Comparison of ENCODE assay signal across 38 cellular contexts in genomic region chr10:120015064-120015463, GRCh38.
"Had no signal": no experiment of that assay in that cellular context is flagged by ENCODE, and none has a peak within 500 bp of the region (broad histone marks: within the 10 kb centered on the region; RNA-seq: fewer than 3 reads in every experiment).

No MANE protein-coding gene starts in this region.

- H3K36me3 ChIP-seq: adrenal gland, ascending aorta, brain microvascular endothelial cell, breast epithelium, cardiac muscle cell had no signal

- H3K27me3 ChIP-seq: adrenal gland, ascending aorta, brain microvascular endothelial cell, cardiac muscle cell had no signal

- H3K9me3 ChIP-seq: adrenal gland, ascending aorta, body of pancreas, breast epithelium had no signal

- H3K27ac Mint-ChIP-seq: activated naive CD4-positive, alpha-beta T cell treated with anti-CD3 and anti-CD28 coated beads for 36 hours; activated naive CD4-positive, alpha-beta T cell treated with anti-CD3 and anti-CD28 coated beads, Interleukin-2, amount 10 ng/mL, durations not matched to agents 7 days and 5 days; activated naive CD4-positive, alpha-beta T cell treated with anti-CD3 and anti-CD28 coated beads, Interleukin-2, amount 50 U/mL, for 24 hours; activated naive CD4-positive, alpha-beta T cell treated with anti-CD3 and anti-CD28 coated beads, Interleukin-2, amount 50 U/mL, for 72 hours; activated naive CD8-positive, alpha-beta T cell; activated naive CD8-positive, alpha-beta T cell treated with anti-CD3 and anti-CD28 coated beads for 36 hours; activated naive CD8-positive, alpha-beta T cell treated with anti-CD3 and anti-CD28 coated beads, Interleukin-2, amount 10 ng/mL, durations not matched to agents 7 days and 5 days; activated naive CD8-positive, alpha-beta T cell treated with anti-CD3 and anti-CD28 coated beads, Interleukin-2, amount 50 U/mL, for 24 hours; activated T-cell treated with anti-CD3 and anti-CD28 coated beads, Interleukin-2, amount 50 U/mL, for 24 hours; activated T-cell treated with anti-CD3 and anti-CD28 coated beads, Interleukin-2, amount 50 U/mL, for 72 hours; activated T-helper 1 cell treated with anti-CD3 and anti-CD28 coated beads, Interleukin-12 subunit alpha, Interleukin-12 subunit beta, Interleukin-2, Interleukin-4 antibody, amounts not matched to agents 30 ng/mL and 10 ng/mL and 1 ng/mL, durations not matched to agents 14 hours and 24 hours and 36 hours; activated T-helper 17 cell treated with anti-CD3 and anti-CD28 coated beads, Interleukin-2, amount 50 U/mL, for 72 hours; activated T-helper 2 cell treated with anti-CD3 and anti-CD28 coated beads, Interferon-gamma antibody, Interleukin-2, Interleukin-4, amounts not matched to agents 10 μg/mL and 5 μg/mL and 100 μg/mL, durations not matched to agents 14 hours and 24 hours and 36 hours; brain had no signal

- H3K9me3 Mint-ChIP-seq: activated naive CD4-positive, alpha-beta T cell treated with anti-CD3 and anti-CD28 coated beads for 36 hours; activated naive CD4-positive, alpha-beta T cell treated with anti-CD3 and anti-CD28 coated beads, Interleukin-2, amount 10 ng/mL, durations not matched to agents 7 days and 5 days; activated naive CD4-positive, alpha-beta T cell treated with anti-CD3 and anti-CD28 coated beads, Interleukin-2, amount 50 U/mL, for 24 hours; activated naive CD4-positive, alpha-beta T cell treated with anti-CD3 and anti-CD28 coated beads, Interleukin-2, amount 50 U/mL, for 72 hours; activated naive CD8-positive, alpha-beta T cell treated with anti-CD3 and anti-CD28 coated beads for 36 hours; activated naive CD8-positive, alpha-beta T cell treated with anti-CD3 and anti-CD28 coated beads, Interleukin-2, amount 10 ng/mL, durations not matched to agents 7 days and 5 days; activated naive CD8-positive, alpha-beta T cell treated with anti-CD3 and anti-CD28 coated beads, Interleukin-2, amount 50 U/mL, for 24 hours; activated T-cell treated with anti-CD3 and anti-CD28 coated beads, Interleukin-2, amount 50 U/mL, for 24 hours; activated T-cell treated with anti-CD3 and anti-CD28 coated beads, Interleukin-2, amount 50 U/mL, for 4 hours; activated T-cell treated with anti-CD3 and anti-CD28 coated beads, Interleukin-2, amount 50 U/mL, for 72 hours; activated T-helper 1 cell treated with anti-CD3 and anti-CD28 coated beads, Interleukin-12 subunit alpha, Interleukin-12 subunit beta, Interleukin-2, Interleukin-4 antibody, amounts not matched to agents 30 ng/mL and 10 ng/mL and 1 ng/mL, durations not matched to agents 14 hours and 24 hours and 36 hours; activated T-helper 17 cell treated with anti-CD3 and anti-CD28 coated beads, Interleukin-2, amount 50 U/mL, for 72 hours; activated T-helper 2 cell treated with anti-CD3 and anti-CD28 coated beads, Interferon-gamma antibody, Interleukin-2, Interleukin-4, amounts not matched to agents 10 μg/mL and 5 μg/mL and 100 μg/mL, durations not matched to agents 14 hours and 24 hours and 36 hours; central memory CD8-positive, alpha-beta T cell had no signal

- H3K27ac ChIP-seq: adrenal gland, ascending aorta, body of pancreas, brain microvascular endothelial cell, breast epithelium, cardiac muscle cell had no signal

- H3K4me3 ChIP-seq: adrenal gland, ascending aorta, body of pancreas, breast epithelium, cardiac muscle cell had no signal

- H3K36me3 Mint-ChIP-seq: activated naive CD4-positive, alpha-beta T cell treated with anti-CD3 and anti-CD28 coated beads, Interleukin-2, amount 10 ng/mL, durations not matched to agents 7 days and 5 days; activated naive CD4-positive, alpha-beta T cell treated with anti-CD3 and anti-CD28 coated beads, Interleukin-2, amount 50 U/mL, for 24 hours; activated naive CD4-positive, alpha-beta T cell treated with anti-CD3 and anti-CD28 coated beads, Interleukin-2, amount 50 U/mL, for 72 hours; activated naive CD8-positive, alpha-beta T cell; activated naive CD8-positive, alpha-beta T cell treated with anti-CD3 and anti-CD28 coated beads for 36 hours; activated naive CD8-positive, alpha-beta T cell treated with anti-CD3 and anti-CD28 coated beads, Interleukin-2, amount 10 ng/mL, durations not matched to agents 7 days and 5 days; brain had no signal

- ATAC-seq: activated naive CD4-positive, alpha-beta T cell treated with anti-CD3 and anti-CD28 coated beads, Interleukin-2, amount 50 U/mL, for 72 hours; activated naive CD8-positive, alpha-beta T cell treated with anti-CD3 and anti-CD28 coated beads, Interleukin-2, amount 50 U/mL, for 24 hours; activated T-cell treated with anti-CD3 and anti-CD28 coated beads, Interleukin-2, amount 50 U/mL, for 4 hours; activated T-cell treated with anti-CD3 and anti-CD28 coated beads, Interleukin-2, amount 50 U/mL, for 72 hours; activated T-helper 17 cell treated with anti-CD3 and anti-CD28 coated beads, Interleukin-2, amount 50 U/mL, for 72 hours; body of pancreas had no signal

- H3K4me1 ChIP-seq: adrenal gland, ascending aorta, breast epithelium had no signal

- H3K4me1 Mint-ChIP-seq: activated naive CD4-positive, alpha-beta T cell treated with anti-CD3 and anti-CD28 coated beads, Interleukin-2, amount 10 ng/mL, durations not matched to agents 7 days and 5 days; activated naive CD4-positive, alpha-beta T cell treated with anti-CD3 and anti-CD28 coated beads, Interleukin-2, amount 50 U/mL, for 24 hours; activated naive CD8-positive, alpha-beta T cell treated with anti-CD3 and anti-CD28 coated beads for 36 hours; activated naive CD8-positive, alpha-beta T cell treated with anti-CD3 and anti-CD28 coated beads, Interleukin-2, amount 10 ng/mL, durations not matched to agents 7 days and 5 days; activated naive CD8-positive, alpha-beta T cell treated with anti-CD3 and anti-CD28 coated beads, Interleukin-2, amount 50 U/mL, for 24 hours; activated T-helper 17 cell treated with anti-CD3 and anti-CD28 coated beads, Interleukin-2, amount 50 U/mL, for 72 hours; brain; central memory CD8-positive, alpha-beta T cell had no signal

- DNase-seq: activated effector memory CD4-positive, alpha-beta T cell treated with anti-CD3 and anti-CD28 coated beads, Interleukin-2, amount 50 U/mL, for 16 hours; activated effector memory CD4-positive, alpha-beta T cell treated with Interleukin-2 at 50 U/mL for 16 hours; activated gamma-delta T cell; activated gamma-delta T cell treated with Interleukin-2 at 50 U/mL for 16 hours; activated naive CD4-positive, alpha-beta T cell; activated naive CD4-positive, alpha-beta T cell treated with anti-CD3 and anti-CD28 coated beads for 36 hours; activated naive CD4-positive, alpha-beta T cell treated with anti-CD3 and anti-CD28 coated beads, Interleukin-2, amount 10 ng/mL, durations not matched to agents 7 days and 5 days; activated naive CD4-positive, alpha-beta T cell treated with anti-CD3 and anti-CD28 coated beads, Interleukin-2, amount 50 U/mL, for 16 hours; activated naive CD4-positive, alpha-beta T cell treated with Interleukin-2 at 50 U/mL for 16 hours; activated naive CD8-positive, alpha-beta T cell treated with anti-CD3 and anti-CD28 coated beads for 36 hours; activated naive CD8-positive, alpha-beta T cell treated with anti-CD3 and anti-CD28 coated beads, Interleukin-2, amount 10 ng/mL, durations not matched to agents 7 days and 5 days; activated naive CD8-positive, alpha-beta T cell treated with anti-CD3 and anti-CD28 coated beads, Interleukin-2, amount 50 U/mL, for 24 hours; activated T-cell treated with anti-CD3 and anti-CD28 coated beads, Interleukin-2, amount 50 U/mL, for 1 hour; activated T-cell treated with anti-CD3 and anti-CD28 coated beads, Interleukin-2, amount 50 U/mL, for 24 hours; activated T-cell treated with anti-CD3 and anti-CD28 coated beads, Interleukin-2, amount 50 U/mL, for 4 hours; activated T-cell treated with anti-CD3 and anti-CD28 coated beads, Interleukin-2, amount 50 U/mL, for 48 hours; activated T-cell treated with anti-CD3 and anti-CD28 coated beads, Interleukin-2, amount 50 U/mL, for 72 hours; adrenal gland; amniotic stem cell; amygdala; anterior cingulate cortex; aorta; body of pancreas; brain microvascular endothelial cell; caudate nucleus; central memory CD4-positive, alpha-beta T cell; cerebellar nuclear complex had no signal

- H3K4me3 Mint-ChIP-seq: activated naive CD4-positive, alpha-beta T cell treated with anti-CD3 and anti-CD28 coated beads for 36 hours; activated naive CD4-positive, alpha-beta T cell treated with anti-CD3 and anti-CD28 coated beads, Interleukin-2, amount 10 ng/mL, durations not matched to agents 7 days and 5 days; activated naive CD4-positive, alpha-beta T cell treated with anti-CD3 and anti-CD28 coated beads, Interleukin-2, amount 50 U/mL, for 24 hours; activated naive CD8-positive, alpha-beta T cell; activated naive CD8-positive, alpha-beta T cell treated with anti-CD3 and anti-CD28 coated beads for 36 hours; activated naive CD8-positive, alpha-beta T cell treated with anti-CD3 and anti-CD28 coated beads, Interleukin-2, amount 10 ng/mL, durations not matched to agents 7 days and 5 days; activated naive CD8-positive, alpha-beta T cell treated with anti-CD3 and anti-CD28 coated beads, Interleukin-2, amount 50 U/mL, for 24 hours; activated T-cell treated with anti-CD3 and anti-CD28 coated beads, Interleukin-2, amount 50 U/mL, for 24 hours; activated T-cell treated with anti-CD3 and anti-CD28 coated beads, Interleukin-2, amount 50 U/mL, for 4 hours; activated T-cell treated with anti-CD3 and anti-CD28 coated beads, Interleukin-2, amount 50 U/mL, for 72 hours; activated T-helper 1 cell treated with anti-CD3 and anti-CD28 coated beads, Interleukin-12 subunit alpha, Interleukin-12 subunit beta, Interleukin-2, Interleukin-4 antibody, amounts not matched to agents 30 ng/mL and 10 ng/mL and 1 ng/mL, durations not matched to agents 14 hours and 24 hours and 36 hours; activated T-helper 17 cell treated with anti-CD3 and anti-CD28 coated beads, Interleukin-2, amount 50 U/mL, for 72 hours; brain; central memory CD8-positive, alpha-beta T cell had no signal
